ENCODE assay signal across 22 cellular contexts in genomic region chr2:225017098-225017685, GRCh38. TPM values are rescaled to one million over a fixed set of nuclear protein-coding genes. Genes with fewer than 3 reads are reported as not detected.
A peak's percentile ranks its signal among the peaks of the same experiment; 100 is the strongest.
DNase-seq lines count a peak whose midpoint lies in the region; TF ChIP-seq lines count a peak whose summit lies in the region.
"Had no signal": no experiment of that assay in that cellular context is flagged by ENCODE, and none has a peak within 500 bp of the region (broad histone marks: within the 10 kb centered on the region; RNA-seq: fewer than 3 reads in every experiment).

No MANE protein-coding gene starts in this region.

- peak overlapping the region; percentile 62 for H3K4me3 ChIP-seq in endocrine pancreas (ENCODE audit: control insufficient read depth, insufficient read depth, low read length)
- no peak overlapping the region for H3K4me3 ChIP-seq in CD4-positive, alpha-beta memory T cell (ENCODE audit: low read length in 2 of 2)
- H3K4me3 ChIP-seq: smooth muscle cell had no signal

- peaks cover 85% of the 10 kb centered on the region for H3K4me1 Mint-ChIP-seq in HFFc6 (ENCODE audit: low read depth)
- H3K4me1 Mint-ChIP-seq in nephron, result peaks cover 14% of the 10 kb centered on the region
- H3K4me1 Mint-ChIP-seq in CD4-positive, alpha-beta memory T cell, result peaks cover 50 to 84% (median 67%) of the 10 kb centered on the region in 4 donors

- no peaks in the 10 kb centered on the region for H3K9me3 ChIP-seq in endocrine pancreas (ENCODE audit: control insufficient read depth, low read length)
- no peaks in the 10 kb centered on the region for H3K9me3 ChIP-seq in CD4-positive, alpha-beta memory T cell (ENCODE audit: control insufficient read depth in 1 of 2, low read length in 2 of 2)

- H3K9me3 Mint-ChIP-seq in HFFc6, result no peaks in the 10 kb centered on the region
- no peaks in the 10 kb centered on the region for H3K9me3 Mint-ChIP-seq in nephron
- no peaks in the 10 kb centered on the region for H3K9me3 Mint-ChIP-seq in CD4-positive, alpha-beta memory T cell

- H3K27me3 ChIP-seq in endocrine pancreas (ENCODE audit: control insufficient read depth, insufficient read depth, low read length), result no peaks in the 10 kb centered on the region
- H3K27me3 ChIP-seq in CD4-positive, alpha-beta memory T cell (ENCODE audit: insufficient read depth, low read length), result no peaks in the 10 kb centered on the region

- TF ChIP-seq CTCF in HFFc6 (IDR thresholded peaks at IDR 0.05), result peak; percentile 24; the same call in 1 of the 2 replicates
- no peak for TF ChIP-seq CTCF in nephron (IDR thresholded peaks at IDR 0.05; ENCODE audit: unreplicated experiment in 3 of 3)

- no peaks in the 10 kb centered on the region for H3K36me3 ChIP-seq in endocrine pancreas (ENCODE audit: control insufficient read depth, insufficient read depth, low read length)
- H3K36me3 ChIP-seq in CD4-positive, alpha-beta memory T cell (ENCODE audit: insufficient read depth, low read length), result no peaks in the 10 kb centered on the region

- intact Hi-C loops in CD4-positive, alpha-beta memory T cell (cut with micrococcal nuclease), result no loop called here

- DNase-seq in DMS53 (lab: John Stamatoyannopoulos, UW) (peak; percentile 33), DMS53 treated with DMSO at 0.1 percent for 48 hours (lab: John Stamatoyannopoulos, UW; ENCODE audit: unreplicated experiment) (no peak), HFFc6 (no peak), SKM-1 (lab: John Stamatoyannopoulos, UW; ENCODE audit: unreplicated experiment) (no peak), LoVo (ENCODE audit: low spot score) (no peak)
- DNase-seq in CD4-positive, alpha-beta memory T cell, result no peak
- DNase-seq: 8988T; activated CD4-positive, alpha-beta T cell treated with anti-CD3 and anti-CD28 coated beads for 4 hours; activated CD8-positive, alpha-beta memory T cell treated with anti-CD3 and anti-CD28 coated beads, Interleukin-2, amount 10 ng/mL, durations not matched to agents 7 days and 5 days; COR-L47; left ventricle myocardium superior; NCI-H1105 treated with DMSO at 0.1 percent for 48 hours; NCI-H2081 treated with DMSO at 0.1 percent for 48 hours; NCI-H82; OCI-M1; stimulated activated naive CD4-positive, alpha-beta T cell treated with Interleukin-2 at 50 U/mL for 16 hours; SW 1271 had no signal

- H3K27ac Mint-ChIP-seq in HFFc6, result peak overlapping the region; percentile 57
- H3K27ac Mint-ChIP-seq in nephron, result peak overlapping the region; percentile 53 to 78 (median 64)
- H3K27ac Mint-ChIP-seq in CD4-positive, alpha-beta memory T cell, result peak overlapping the region in 3 of 7 donors; percentile 34 to 49 (median 47)
- H3K27ac Mint-ChIP-seq: activated CD8-positive, alpha-beta memory T cell treated with anti-CD3 and anti-CD28 coated beads, Interleukin-2, amount 10 ng/mL, durations not matched to agents 7 days and 5 days; B cell had no signal

- POLR2A ChIA-PET in CD4-positive, alpha-beta memory T cell (lab: Charles Lee; ENCODE audit: partially characterized antibody), result no interaction called here

- peaks cover 20% of the 10 kb centered on the region for H3K36me3 Mint-ChIP-seq in HFFc6 (ENCODE audit: low read depth)
- no peaks in the 10 kb centered on the region for H3K36me3 Mint-ChIP-seq in nephron (ENCODE audit: low read depth)
- peaks cover 0 to 21% of the 10 kb centered on the region in 2 donors for H3K36me3 Mint-ChIP-seq in CD4-positive, alpha-beta memory T cell

- CTCF ChIA-PET in CD4-positive, alpha-beta memory T cell (lab: Charles Lee; ENCODE audit: partially characterized antibody), result interaction anchor here (1.0 to 2.1 kb wide), 3 partner anchors 10 to 89 kb away, joined by 3 to 7 read pairs (median 3); no protein-coding TSS in a partner anchor

- H3K9ac ChIP-seq in endocrine pancreas (ENCODE audit: control insufficient read depth, insufficient read depth, low read length), result no peak overlapping the region

- no peaks in the 10 kb centered on the region; the same call in 1 of the 2 replicates for H3K27me3 Mint-ChIP-seq in HFFc6 (ENCODE audit: insufficient read depth)
- peaks cover 3% of the 10 kb centered on the region for H3K27me3 Mint-ChIP-seq in nephron (ENCODE audit: low read depth)
- no peaks in the 10 kb centered on the region for H3K27me3 Mint-ChIP-seq in CD4-positive, alpha-beta memory T cell
- H3K27me3 Mint-ChIP-seq: activated CD8-positive, alpha-beta memory T cell treated with anti-CD3 and anti-CD28 coated beads, Interleukin-2, amount 10 ng/mL, durations not matched to agents 7 days and 5 days; B cell had no signal

- H3K27ac ChIP-seq in CD4-positive, alpha-beta memory T cell (ENCODE audit: low read depth, low read length), result no peak overlapping the region
- H3K27ac ChIP-seq: HL-60 had no signal

- H3K4me1 ChIP-seq in endocrine pancreas (ENCODE audit: control insufficient read depth, insufficient read depth, low read length), result peaks cover 13% of the 10 kb centered on the region
- peaks cover 74% of the 10 kb centered on the region for H3K4me1 ChIP-seq in CD4-positive, alpha-beta memory T cell (ENCODE audit: insufficient read depth, low read length)

- no peak overlapping the region for H3K4me3 Mint-ChIP-seq in HFFc6
- no peak overlapping the region for H3K4me3 Mint-ChIP-seq in nephron
- H3K4me3 Mint-ChIP-seq in CD4-positive, alpha-beta memory T cell, result peak overlapping the region in 1 of 8 donors; percentile 1
- H3K4me3 Mint-ChIP-seq: activated CD8-positive, alpha-beta memory T cell treated with anti-CD3 and anti-CD28 coated beads, Interleukin-2, amount 10 ng/mL, durations not matched to agents 7 days and 5 days; B cell had no signal

RNA-seq across cellular contexts. Expression of gene DOCK10, which starts 25.1 kb away (rescaled TPM):
- total RNA-seq in HFFc6 (2021; fragmentation: NEBNext Ultra II Directional; extraction: Animal tissue kit (Norgen Biotek cat#: 25700)), result 10 to 100 TPM; 61.1 to 78.8 (median 75.8) TPM
- 100 to 1,000 TPM; 180 to 186 TPM for total RNA-seq in CD4-positive, alpha-beta memory T cell
- 10 to 100 TPM; 26.0 to 69.9 TPM for polyA plus RNA-seq in CD4-positive, alpha-beta memory T cell
- polyA plus RNA-seq: smooth muscle cell had no signal
